2 cellular contexts compared by ENCODE assay signal in genomic region chr1:27348861-27349783, GRCh38.
A peak's percentile ranks its signal among the peaks of the same experiment; 100 is the strongest.
TF ChIP-seq lines count a peak whose summit lies in the region.

No MANE protein-coding gene starts in this region.

TF ChIP-seq in A549, 52 proteins besides CTCF, POLR2A, EP300 and RAD21 (continued from another document):
- no peak for TF ChIP-seq CHD2 (IDR thresholded peaks at IDR 0.05; ENCODE audit: low read length, partially characterized antibody)
- TF ChIP-seq MAX (IDR thresholded peaks at IDR 0.05), result peak; percentile 61; the same call in 1 of the 2 replicates
- TF ChIP-seq ELK1 (IDR thresholded peaks at IDR 0.05; ENCODE audit: low read depth, low read length), result no peak
- no peak for TF ChIP-seq HMGXB4 (CRISPR knock-in tag; IDR thresholded peaks at IDR 0.05; ENCODE audit: borderline replicate concordance)
- no peak for TF ChIP-seq RCOR1 (IDR thresholded peaks at IDR 0.05; ENCODE audit: low read depth, low read length)
- no peak for TF ChIP-seq RFX5 (IDR thresholded peaks at IDR 0.05)
- no peak for TF ChIP-seq BHLHE40 (IDR thresholded peaks at IDR 0.05; ENCODE audit: low read depth, low read length)
- TF ChIP-seq NPAS2 (CRISPR knock-in tag; IDR thresholded peaks at IDR 0.05; ENCODE audit: borderline replicate concordance), result no peak
- no peak for TF ChIP-seq HOXB13 (CRISPR knock-in tag; IDR thresholded peaks at IDR 0.05; ENCODE audit: low read depth)
- peak; percentile 59; the same call in 1 of the 2 replicates for TF ChIP-seq E2F6 (IDR thresholded peaks at IDR 0.05; ENCODE audit: borderline replicate concordance, low read depth)
- no peak for TF ChIP-seq SREBF2 (IDR thresholded peaks at IDR 0.05)
- TF ChIP-seq RARB (CRISPR knock-in tag; IDR thresholded peaks at IDR 0.05), result no peak
- no peak; a peak in 1 of 5 replicates for TF ChIP-seq JUN (IDR thresholded peaks at IDR 0.05)
- TF ChIP-seq CEBPB (IDR thresholded peaks at IDR 0.05), result no peak

TF ChIP-seq in liver, 16 proteins besides CTCF, POLR2A, EP300 and RAD21:
- no peak for TF ChIP-seq REST (IDR thresholded peaks at IDR 0.05)
- no peak for TF ChIP-seq SP1 (IDR thresholded peaks at IDR 0.05)
- peak in 1 of 2 donors; percentile 9 for TF ChIP-seq RXRA (IDR thresholded peaks at IDR 0.05)
- TF ChIP-seq NR2F2 (IDR thresholded peaks at IDR 0.05), result peak; percentile 95
